8 cellular contexts compared by ENCODE assay signal in the genomic region with DNA sequence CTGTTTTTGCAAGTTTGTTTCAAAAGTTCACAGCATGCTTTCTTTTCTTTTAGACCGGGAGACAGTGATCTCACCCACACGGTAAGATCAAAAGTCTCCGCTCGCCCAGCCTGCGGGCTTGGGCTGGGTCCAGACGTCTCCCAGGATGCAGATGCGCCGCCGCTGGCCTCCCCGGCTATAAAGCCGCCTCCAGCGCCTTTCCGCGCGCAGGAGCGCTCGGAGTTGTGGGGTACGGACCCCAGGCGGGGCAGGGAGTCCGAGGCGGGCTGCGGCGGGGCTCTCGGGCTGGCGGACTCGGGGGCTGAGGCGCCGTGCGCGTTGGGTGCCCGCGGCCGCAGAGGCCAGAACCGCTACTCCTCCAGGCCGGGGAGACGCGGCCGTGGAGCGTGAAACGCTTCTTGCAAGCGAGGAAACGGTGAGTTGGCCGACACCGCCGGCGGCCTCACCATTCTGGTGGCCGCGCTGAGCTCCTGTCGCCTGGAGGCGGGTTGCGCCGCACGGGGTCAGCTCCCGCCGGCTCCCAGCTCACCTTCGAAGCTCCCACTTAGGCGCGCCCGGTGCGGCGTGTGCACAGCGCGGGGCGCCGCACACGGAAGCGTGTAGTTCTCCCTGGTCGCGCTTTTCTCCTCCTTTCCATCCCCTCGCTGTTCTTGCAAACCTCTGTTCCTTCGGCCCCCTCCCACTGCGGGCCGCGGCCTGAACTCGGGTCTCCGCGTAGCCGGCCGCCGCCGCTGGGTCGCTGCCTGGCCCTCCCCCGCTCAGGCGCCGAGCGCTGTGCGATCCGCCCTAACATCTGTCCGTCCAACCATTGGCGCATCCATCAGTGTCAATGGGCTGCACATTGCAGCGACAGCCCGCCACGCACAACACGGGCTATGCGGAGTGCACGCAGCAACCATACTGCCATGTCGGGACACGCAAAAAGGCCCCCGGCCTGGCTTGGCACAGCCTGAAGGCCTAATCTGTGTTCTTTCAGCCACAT. TPM values are rescaled to one million over a fixed set of nuclear protein-coding genes. Genes with fewer than 3 reads are reported as not detected.
DNase-seq lines count a peak whose midpoint lies in the region; ATAC-seq and TF ChIP-seq lines count a peak whose summit lies in the region.

No MANE protein-coding gene starts in this region.

- no peak overlapping the region for H2AFZ ChIP-seq in neural cell (ENCODE audit: low read depth, low read length)

- ATAC-seq in T-helper 17 cell (no peak), GM21447 (IDR thresholded peaks at IDR 0.05; ENCODE audit: unreplicated experiment) (no peak), GM21619 (IDR thresholded peaks at IDR 0.05; ENCODE audit: unreplicated experiment) (no peak)

- peak overlapping the region; percentile 86 for H3K27ac Mint-ChIP-seq in T-helper 17 cell

- H3K4me2 ChIP-seq in neural cell (ENCODE audit: low read length), result peak overlapping the region; percentile 84

- no peaks in the 10 kb centered on the region for H3K9me3 ChIP-seq in T-helper 17 cell (ENCODE audit: control insufficient read depth, low read length, poor library complexity, severe bottlenecking)
- no peaks in the 10 kb centered on the region for H3K9me3 ChIP-seq in neural cell (ENCODE audit: low read length)

- H3K4me3 ChIP-seq in fibroblast of pulmonary artery (replicated peaks; ENCODE audit: low read depth, low read length), result peak overlapping the region; percentile 72
- H3K4me3 ChIP-seq in neural cell (ENCODE audit: low read length), result peak overlapping the region; percentile 68

- no peak overlapping the region for H3K27ac ChIP-seq in neural cell (ENCODE audit: low read length)

- H3K4me3 Mint-ChIP-seq in T-helper 17 cell, result peak overlapping the region; percentile 96

- peak; percentile 41 for DNase-seq in H4 (ENCODE audit: low spot score)
- no peak for DNase-seq in T-helper 17 cell
- peak; percentile 64 for DNase-seq in fibroblast of pulmonary artery (ENCODE audit: low read depth)
- no peak for DNase-seq in putamen (ENCODE audit: low spot score)
- no peak for DNase-seq in NCI-H146 treated with DMSO at 0.1 percent for 48 hours (lab: John Stamatoyannopoulos, UW; ENCODE audit: unreplicated experiment)

- peak overlapping the region; percentile 16 for H3K9ac ChIP-seq in neural cell (ENCODE audit: low read length)

- no peaks in the 10 kb centered on the region for H4K20me1 ChIP-seq in neural cell (ENCODE audit: insufficient read depth)

- H3K36me3 Mint-ChIP-seq in T-helper 17 cell (ENCODE audit: low read depth), result peaks cover 5% of the 10 kb centered on the region

- H3K27me3 Mint-ChIP-seq in T-helper 17 cell, result peaks cover 66% of the 10 kb centered on the region

- H3K4me1 Mint-ChIP-seq in T-helper 17 cell, result peaks cover 48% of the 10 kb centered on the region

- H3K79me2 ChIP-seq in neural cell (replicated peaks; ENCODE audit: insufficient read depth, low read length), result peaks cover 12% of the 10 kb centered on the region

- TF ChIP-seq EP300 in neural cell (conservative IDR thresholded peaks at IDR 0.05; ENCODE audit: poor library complexity, severe bottlenecking), result no peak

- peaks cover 71% of the 10 kb centered on the region for H3K27me3 ChIP-seq in neural cell (ENCODE audit: insufficient read depth, low read depth, low read length)

- H3K9me2 ChIP-seq in neural cell (ENCODE audit: insufficient read depth, low read length), result no peaks in the 10 kb centered on the region

- no peaks in the 10 kb centered on the region for H3F3A ChIP-seq in neural cell (ENCODE audit: insufficient read depth, low read length, poor library complexity, severe bottlenecking)

- TF ChIP-seq RAD21 in neural cell (conservative IDR thresholded peaks at IDR 0.05), result no peak

- TF ChIP-seq CTCF in fibroblast of pulmonary artery (IDR thresholded peaks at IDR 0.05; ENCODE audit: low read length, missing control alignments), result no peak
- no peak for TF ChIP-seq CTCF in neural cell (IDR thresholded peaks at IDR 0.05; ENCODE audit: poor library complexity, severe bottlenecking)

- no peaks in the 10 kb centered on the region for H3K36me3 ChIP-seq in neural cell (ENCODE audit: insufficient read depth, low read length)

TF ChIP-seq in neural cell, 6 proteins besides CTCF, POLR2A, EP300 and RAD21:
- TF ChIP-seq MXI1 (conservative IDR thresholded peaks at IDR 0.05; ENCODE audit: poor library complexity, severe bottlenecking), result no peak
- peak; percentile 86 for TF ChIP-seq EZH2 (IDR thresholded peaks at IDR 0.05; ENCODE audit: borderline replicate concordance, insufficient read depth, low read length, poor library complexity, severe bottlenecking)

RNA-seq across cellular contexts. Expression of a gene that starts 2.3 kb away (rescaled TPM):
- total RNA-seq in H4 (2014; rRNA removed; shearing (Covaris generic)), result 5.4 and 7.1 TPM in 2 replicates
- 1 to 10 TPM in 1 of 2 donors, under 1 TPM in 1; 0.68 to 1.3 TPM for total RNA-seq in T-helper 17 cell
- 1.7 and 2.4 TPM in 2 replicates for polyA plus RNA-seq in neural cell
- polyA minus RNA-seq in neural cell, result 3.9 and 5.4 TPM in 2 replicates

Comparison
In these comparisons a context has a peak if more than half of its experiments do, and no peak if none do; other contexts are left out.
1. DNase-seq: peak in H4 (single experiment) and fibroblast of pulmonary artery (single experiment); none in T-helper 17 cell (0 of 3), putamen (single experiment) and NCI-H146 treated with DMSO at 0.1 percent for 48 hours (single experiment).